ENCODE assay signal across 9 cellular contexts in the genomic region with DNA sequence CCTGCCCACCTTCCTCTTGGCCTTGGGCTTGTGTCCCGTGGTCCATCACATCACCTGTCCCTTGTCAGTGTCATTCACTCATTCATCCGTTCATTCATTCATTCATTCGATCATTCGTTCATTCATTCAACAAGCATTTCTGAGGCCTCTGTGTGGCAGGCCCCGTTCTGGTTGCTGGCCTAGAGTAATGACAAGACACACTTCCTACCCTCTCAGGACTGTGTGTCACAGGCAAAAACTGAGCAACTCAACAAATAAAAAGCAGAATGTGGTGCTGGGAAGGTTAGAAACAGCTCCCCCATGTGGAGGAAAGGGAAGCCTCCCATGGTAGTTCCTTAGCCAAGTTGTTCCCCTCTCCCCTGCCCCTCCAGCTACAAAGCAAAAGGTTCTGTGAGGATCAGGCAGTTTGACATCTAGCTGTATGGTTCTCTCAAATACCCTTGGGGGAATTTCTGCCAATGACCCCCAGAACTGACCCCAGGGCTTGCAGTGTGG. TPM values are rescaled to one million over a fixed set of nuclear protein-coding genes. Genes with fewer than 3 reads are reported as not detected.
A peak's percentile ranks its signal among the peaks of the same experiment; 100 is the strongest.
DNase-seq lines count a peak whose midpoint lies in the region; ATAC-seq and TF ChIP-seq lines count a peak whose summit lies in the region.
"Had no signal": no experiment of that assay in that cellular context is flagged by ENCODE, and none has a peak within 500 bp of the region (broad histone marks: within the 10 kb centered on the region; RNA-seq: fewer than 3 reads in every experiment).

No MANE protein-coding gene starts in this region.

- H3K4me3 ChIP-seq in WERI-Rb-1 (ENCODE audit: low read depth, low read length) (no peak overlapping the region), liver (ENCODE audit: low read depth in 1 of 3, low read length in 3 of 3) (no peak overlapping the region), aorta (ENCODE audit: low read length in 2 of 2) (no peak overlapping the region)

- no peaks in the 10 kb centered on the region for H3K9me3 ChIP-seq in WERI-Rb-1 (ENCODE audit: severe bottlenecking)
- no peaks in the 10 kb centered on the region for H3K9me3 ChIP-seq in liver (ENCODE audit: control insufficient read depth in 4 of 4, low read length in 3 of 4)
- H3K9me3 ChIP-seq in aorta (ENCODE audit: control insufficient read depth, low read length), result no peaks in the 10 kb centered on the region

- intact Hi-C loops in aorta (cut with DNase I), result loop anchor here in 1 of 2 donors (10.0 kb wide), 1 partner anchor 366 kb away; no protein-coding TSS in a partner anchor

- TF ChIP-seq CTCF in WERI-Rb-1 (IDR thresholded peaks at IDR 0.05; ENCODE audit: low read depth, low read length), result peak; percentile 84
- peak; percentile 28 for TF ChIP-seq CTCF in liver (IDR thresholded peaks at IDR 0.05; ENCODE audit: low read depth, low read length, missing input control)

- H3K9ac ChIP-seq in liver (ENCODE audit: low read depth in 1 of 2, low read length in 2 of 2), result no peak overlapping the region

- TF ChIP-seq RAD21 in liver (IDR thresholded peaks at IDR 0.05), result peak; percentile 36 to 57

- in situ Hi-C loops in KBM-7 (cut with MboI; ENCODE audit: low pct_unique_long_range_greater_than_20kb, low sequenced_read_pairs), result no loop called here

- 89% methylated on average over 5 of the region's 5 CpGs for WGBS in liver
- 91 to 92% methylated on average over 5 of the region's 5 CpGs for WGBS in aorta, 2 donors

- H3K36me3 ChIP-seq in WERI-Rb-1 (no peaks in the 10 kb centered on the region), liver (ENCODE audit: control insufficient read depth in 4 of 4, insufficient read depth in 3 of 4, low read depth in 1 of 4, low read length in 3 of 4) (peaks cover 0 to 6% (median 4%) of the 10 kb centered on the region in 4 donors), aorta (ENCODE audit: control insufficient read depth in 1 of 2, insufficient read depth in 2 of 2, low read length in 1 of 2) (no peaks in the 10 kb centered on the region)

- H3K27ac ChIP-seq in WERI-Rb-1, result no peak overlapping the region
- no peak overlapping the region for H3K27ac ChIP-seq in liver (ENCODE audit: low read depth in 1 of 2, low read length in 2 of 2)
- no peak overlapping the region for H3K27ac ChIP-seq in aorta (ENCODE audit: low read depth in 1 of 2, low read length in 2 of 2)

- ATAC-seq in HG03565 (IDR thresholded peaks at IDR 0.05; ENCODE audit: unreplicated experiment) (no peak), aorta (ENCODE audit: low FRiP score) (no peak)

- DNase-seq in DMS53 treated with DMSO at 0.1 percent for 48 hours (lab: John Stamatoyannopoulos, UW; ENCODE audit: unreplicated experiment) (peak; percentile 53), KBM-7 (peak; percentile 75), WERI-Rb-1 (no peak), NCI-H345 treated with DMSO at 0.1 percent for 48 hours (lab: John Stamatoyannopoulos, UW; ENCODE audit: unreplicated experiment) (no peak), aorta (no peak)
- no peak for DNase-seq in stimulated activated naive CD4-positive, alpha-beta T cell treated with Interleukin-2 at 50 U/mL for 16 hours (lab: John Stamatoyannopoulos, UW)
- DNase-seq: SHP77 treated with DMSO at 0.1 percent for 48 hours had no signal

- H3K4me1 ChIP-seq in liver (ENCODE audit: control insufficient read depth in 4 of 4, insufficient read depth in 4 of 4, low read length in 3 of 4), result peaks cover 5 to 26% (median 14%) of the 10 kb centered on the region in 4 donors
- no peaks in the 10 kb centered on the region for H3K4me1 ChIP-seq in aorta (ENCODE audit: control insufficient read depth in 1 of 2, insufficient read depth in 2 of 2, low read length in 2 of 2)

- H3K27me3 ChIP-seq in WERI-Rb-1 (ENCODE audit: insufficient read depth, low read depth, severe bottlenecking), result no peaks in the 10 kb centered on the region
- no peaks in the 10 kb centered on the region for H3K27me3 ChIP-seq in liver (ENCODE audit: control insufficient read depth in 4 of 4, insufficient read depth in 4 of 4, low read length in 3 of 4)
- no peaks in the 10 kb centered on the region for H3K27me3 ChIP-seq in aorta (ENCODE audit: control insufficient read depth in 1 of 2, insufficient read depth in 2 of 2, low read length in 1 of 2)

TF ChIP-seq in liver, 16 proteins besides CTCF, POLR2A, EP300 and RAD21:
- TF ChIP-seq, protein P1, sequence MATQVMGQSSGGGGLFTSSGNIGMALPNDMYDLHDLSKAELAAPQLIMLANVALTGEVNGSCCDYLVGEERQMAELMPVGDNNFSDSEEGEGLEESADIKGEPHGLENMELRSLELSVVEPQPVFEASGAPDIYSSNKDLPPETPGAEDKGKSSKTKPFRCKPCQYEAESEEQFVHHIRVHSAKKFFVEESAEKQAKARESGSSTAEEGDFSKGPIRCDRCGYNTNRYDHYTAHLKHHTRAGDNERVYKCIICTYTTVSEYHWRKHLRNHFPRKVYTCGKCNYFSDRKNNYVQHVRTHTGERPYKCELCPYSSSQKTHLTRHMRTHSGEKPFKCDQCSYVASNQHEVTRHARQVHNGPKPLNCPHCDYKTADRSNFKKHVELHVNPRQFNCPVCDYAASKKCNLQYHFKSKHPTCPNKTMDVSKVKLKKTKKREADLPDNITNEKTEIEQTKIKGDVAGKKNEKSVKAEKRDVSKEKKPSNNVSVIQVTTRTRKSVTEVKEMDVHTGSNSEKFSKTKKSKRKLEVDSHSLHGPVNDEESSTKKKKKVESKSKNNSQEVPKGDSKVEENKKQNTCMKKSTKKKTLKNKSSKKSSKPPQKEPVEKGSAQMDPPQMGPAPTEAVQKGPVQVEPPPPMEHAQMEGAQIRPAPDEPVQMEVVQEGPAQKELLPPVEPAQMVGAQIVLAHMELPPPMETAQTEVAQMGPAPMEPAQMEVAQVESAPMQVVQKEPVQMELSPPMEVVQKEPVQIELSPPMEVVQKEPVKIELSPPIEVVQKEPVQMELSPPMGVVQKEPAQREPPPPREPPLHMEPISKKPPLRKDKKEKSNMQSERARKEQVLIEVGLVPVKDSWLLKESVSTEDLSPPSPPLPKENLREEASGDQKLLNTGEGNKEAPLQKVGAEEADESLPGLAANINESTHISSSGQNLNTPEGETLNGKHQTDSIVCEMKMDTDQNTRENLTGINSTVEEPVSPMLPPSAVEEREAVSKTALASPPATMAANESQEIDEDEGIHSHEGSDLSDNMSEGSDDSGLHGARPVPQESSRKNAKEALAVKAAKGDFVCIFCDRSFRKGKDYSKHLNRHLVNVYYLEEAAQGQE (IDR thresholded peaks at IDR 0.05), result no peak
- TF ChIP-seq HNF4G (IDR thresholded peaks at IDR 0.05) (no peak), GABPA (IDR thresholded peaks at IDR 0.05 in 1 of 2, conservative IDR thresholded peaks at IDR 0.05 in 1 of 2) (no peak), JUND (IDR thresholded peaks at IDR 0.05) (no peak), NR2F2 (IDR thresholded peaks at IDR 0.05) (no peak), SP1 (IDR thresholded peaks at IDR 0.05) (no peak), FOXA2 (IDR thresholded peaks at IDR 0.05) (no peak), HNF4A (conservative IDR thresholded peaks at IDR 0.05) (no peak), RXRA (IDR thresholded peaks at IDR 0.05) (no peak), YY1 (IDR thresholded peaks at IDR 0.05) (no peak), TAF1 (conservative IDR thresholded peaks at IDR 0.05) (no peak), EGR1 (IDR thresholded peaks at IDR 0.05; ENCODE audit: low read depth in 2 of 2) (no peak), FOXA1 (IDR thresholded peaks at IDR 0.05) (no peak)
- TF ChIP-seq, protein P2, sequence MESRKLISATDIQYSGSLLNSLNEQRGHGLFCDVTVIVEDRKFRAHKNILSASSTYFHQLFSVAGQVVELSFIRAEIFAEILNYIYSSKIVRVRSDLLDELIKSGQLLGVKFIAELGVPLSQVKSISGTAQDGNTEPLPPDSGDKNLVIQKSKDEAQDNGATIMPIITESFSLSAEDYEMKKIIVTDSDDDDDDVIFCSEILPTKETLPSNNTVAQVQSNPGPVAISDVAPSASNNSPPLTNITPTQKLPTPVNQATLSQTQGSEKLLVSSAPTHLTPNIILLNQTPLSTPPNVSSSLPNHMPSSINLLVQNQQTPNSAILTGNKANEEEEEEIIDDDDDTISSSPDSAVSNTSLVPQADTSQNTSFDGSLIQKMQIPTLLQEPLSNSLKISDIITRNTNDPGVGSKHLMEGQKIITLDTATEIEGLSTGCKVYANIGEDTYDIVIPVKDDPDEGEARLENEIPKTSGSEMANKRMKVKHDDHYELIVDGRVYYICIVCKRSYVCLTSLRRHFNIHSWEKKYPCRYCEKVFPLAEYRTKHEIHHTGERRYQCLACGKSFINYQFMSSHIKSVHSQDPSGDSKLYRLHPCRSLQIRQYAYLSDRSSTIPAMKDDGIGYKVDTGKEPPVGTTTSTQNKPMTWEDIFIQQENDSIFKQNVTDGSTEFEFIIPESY (IDR thresholded peaks at IDR 0.05), result no peak
- TF ChIP-seq, protein P3, sequence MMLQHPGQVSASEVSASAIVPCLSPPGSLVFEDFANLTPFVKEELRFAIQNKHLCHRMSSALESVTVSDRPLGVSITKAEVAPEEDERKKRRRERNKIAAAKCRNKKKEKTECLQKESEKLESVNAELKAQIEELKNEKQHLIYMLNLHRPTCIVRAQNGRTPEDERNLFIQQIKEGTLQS (IDR thresholded peaks at IDR 0.05), result no peak
- TF ChIP-seq, protein P4, sequence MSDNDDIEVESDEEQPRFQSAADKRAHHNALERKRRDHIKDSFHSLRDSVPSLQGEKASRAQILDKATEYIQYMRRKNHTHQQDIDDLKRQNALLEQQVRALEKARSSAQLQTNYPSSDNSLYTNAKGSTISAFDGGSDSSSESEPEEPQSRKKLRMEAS (IDR thresholded peaks at IDR 0.05), result no peak

RNA-seq across cellular contexts. Expression of a gene that starts 1.6 kb away (rescaled TPM):
- under 1 TPM; 0.65 to 0.75 TPM for total RNA-seq in liver
- under 1 TPM in 1 of 2 donors, not detected in 1; 0.24 TPM for polyA plus RNA-seq in liver
- 1 to 10 TPM in 1 of 2 donors, not detected in 1; 2.1 TPM for total RNA-seq in aorta
- polyA plus RNA-seq in aorta, result not detected

RNA-seq across cellular contexts. Expression of a gene that starts 27.0 kb away (rescaled TPM):
- total RNA-seq in liver (10 to 100 TPM in 1 of 2 donors, 1 to 10 TPM in 1; 7.3 to 33.6 TPM), aorta (10 to 100 TPM; 11.6 to 27.9 TPM)
- polyA plus RNA-seq in liver (10 to 100 TPM in 1 of 2 donors, 1 to 10 TPM in 1; 8.3 to 14.3 TPM), aorta (1 to 10 TPM; 1.9 to 2.1 TPM)

RNA-seq across cellular contexts. Expression of a gene that starts 34.3 kb away (rescaled TPM):
- total RNA-seq in liver (10 to 100 TPM in 1 of 2 donors, 1 to 10 TPM in 1; 6.5 to 25.8 TPM), aorta (10 to 100 TPM in 1 of 2 donors, 1 to 10 TPM in 1; 6.9 to 22.4 TPM)
- polyA plus RNA-seq in liver (10 to 100 TPM; 18.1 to 18.3 TPM), aorta (10 to 100 TPM; 10.4 to 11.1 TPM)

Comparison
In these comparisons a context has a peak if more than half of its experiments do, and no peak if none do; other contexts are left out.
1. DNase-seq: peak in DMS53 treated with DMSO at 0.1 percent for 48 hours (single experiment) and KBM-7 (single experiment); none in WERI-Rb-1 (single experiment), NCI-H345 treated with DMSO at 0.1 percent for 48 hours (single experiment), aorta (0 of 2) and stimulated activated naive CD4-positive, alpha-beta T cell treated with Interleukin-2 at 50 U/mL for 16 hours (single experiment).